ENCODE assay signal across 2 cellular contexts in genomic region chr12:102833687-102834435, GRCh38.
TF ChIP-seq lines count a peak whose summit lies in the region.

No MANE protein-coding gene starts in this region.

TF ChIP-seq in Ishikawa, 13 proteins besides CTCF, POLR2A, EP300 and RAD21:
- TF ChIP-seq REST (IDR thresholded peaks at IDR 0.05; ENCODE audit: low read depth) (peak; percentile 81), CEBPB (IDR thresholded peaks at IDR 0.05) (no peak)

TF ChIP-seq in HepG2, 621 proteins besides CTCF, POLR2A, EP300 and RAD21 (continued from another document):
- 0 out of 2 replicates have a peak, but pooled peaks have one; percentile 32 for TF ChIP-seq MEIS2 (CRISPR knock-in tag; IDR thresholded peaks at IDR 0.05)
- TF ChIP-seq NCOA2 (CRISPR knock-in tag; IDR thresholded peaks at IDR 0.05) = 0 out of 2 replicates have a peak, but pooled peaks have one; percentile 10
- TF ChIP-seq ZNF75D (CRISPR knock-in tag; IDR thresholded peaks at IDR 0.05; ENCODE audit: borderline replicate concordance) = 0 out of 2 replicates have a peak, but pooled peaks have one; percentile 47
- peak; percentile 14; the same call in 1 of the 2 replicates for TF ChIP-seq RARA (CRISPR knock-in tag; IDR thresholded peaks at IDR 0.05)
- TF ChIP-seq HBP1 (CRISPR knock-in tag; IDR thresholded peaks at IDR 0.05; ENCODE audit: low read depth) = 0 out of 2 replicates have a peak, but pooled peaks have one; percentile 62
- 0 out of 2 replicates have a peak, but pooled peaks have one; percentile 22 for TF ChIP-seq ZNF12 (CRISPR knock-in tag; IDR thresholded peaks at IDR 0.05)
- 0 out of 2 replicates have a peak, but pooled peaks have one; percentile 12 for TF ChIP-seq SALL1 (CRISPR knock-in tag; IDR thresholded peaks at IDR 0.05)
- TF ChIP-seq SAP130 (CRISPR knock-in tag; IDR thresholded peaks at IDR 0.05; ENCODE audit: low read depth) = peak; percentile 39; the same call in 1 of the 2 replicates
